Comparison of ENCODE assay signal across 8 cellular contexts in the genomic region with DNA sequence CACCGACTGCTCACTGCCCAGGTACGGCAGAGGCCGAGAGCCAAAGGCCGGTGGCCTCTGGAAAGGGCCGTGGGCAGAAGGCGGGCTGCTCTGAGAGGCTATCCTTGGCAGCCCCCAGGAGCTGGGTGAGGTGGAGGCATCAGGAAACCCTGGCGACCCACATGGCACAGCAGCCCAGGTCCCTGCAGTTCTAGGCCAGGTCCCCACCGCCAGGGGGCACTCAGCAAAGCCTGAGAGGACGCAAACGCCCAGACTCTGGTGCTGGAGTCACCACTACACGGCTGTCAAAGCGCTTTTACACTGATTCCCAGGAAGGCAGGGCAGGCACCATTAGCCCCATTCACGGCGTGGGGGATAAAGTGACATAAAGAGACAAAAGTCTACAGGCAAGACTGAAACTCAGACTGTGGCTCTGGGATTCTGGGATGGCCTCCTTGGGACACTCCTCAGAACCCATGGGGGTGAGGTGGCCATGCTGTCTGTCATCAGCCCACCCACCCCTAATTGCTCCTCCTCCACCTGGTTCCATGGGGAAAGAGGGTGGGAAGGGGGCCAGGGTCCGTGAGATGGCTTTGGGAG. TPM values are rescaled to one million over a fixed set of nuclear protein-coding genes. Genes with fewer than 3 reads are reported as not detected.
A peak's percentile ranks its signal among the peaks of the same experiment; 100 is the strongest.
DNase-seq lines count a peak whose midpoint lies in the region; ATAC-seq, FAIRE-seq and TF ChIP-seq lines count a peak whose summit lies in the region.

No MANE protein-coding gene starts in this region.

- TF ChIP-seq POLR2A in HepG2 (IDR thresholded peaks at IDR 0.05; ENCODE audit: insufficient read depth in 1 of 2, low read depth in 2 of 2, low read length in 2 of 2), result no peak

- intact Hi-C loops in HepG2 (cut with micrococcal nuclease; ENCODE audit: unreplicated experiment), result loop anchor here (1.0 to 5.0 kb wide), 2 partner anchors 37 to 161 kb away; no protein-coding TSS in a partner anchor

- H3K36me3 ChIP-seq in HepG2 (replicated peaks in 1 of 2; ENCODE audit: control insufficient read depth in 1 of 2, insufficient read depth in 2 of 2, low read length in 2 of 2), result no peaks in the 10 kb centered on the region

- CTCF ChIA-PET in HepG2 (lab: Yijun Ruan, JAX; ENCODE audit: low intra/inter-chr PET ratio, low total read pairs), result interaction anchor here (0.7 to 2.0 kb wide), 3 partner anchors 9 to 160 kb away, joined by 3 to 24 read pairs (median 3); no protein-coding TSS in a partner anchor

- peak; percentile 46 for ATAC-seq in HG02870 (IDR thresholded peaks at IDR 0.05; ENCODE audit: unreplicated experiment)
- peak; percentile 76 for ATAC-seq in HepG2
- no peak for ATAC-seq in GM21447 (IDR thresholded peaks at IDR 0.05; ENCODE audit: unreplicated experiment)

- TF ChIP-seq CTCF in D721Med (IDR thresholded peaks at IDR 0.05; ENCODE audit: insufficient read depth, missing control alignments) (peak; percentile 71), HepG2 (CRISPR knock-in tag; IDR thresholded peaks at IDR 0.05) (peak; percentile 97)

- no peak overlapping the region for H3K27ac ChIP-seq in HepG2 (ENCODE audit: extremely low read length, insufficient read depth, low read length)

- peak; percentile 77 for DNase-seq in D721Med (ENCODE audit: insufficient read length, low spot score)
- peak; percentile 81 for DNase-seq in NCI-H526 treated with DMSO at 0.1 percent for 48 hours (lab: John Stamatoyannopoulos, UW)
- peak; percentile 90 for DNase-seq in activated CD4-positive, alpha-beta T cell treated with anti-CD3 and anti-CD28 coated beads, Interleukin-2, amount 50 U/mL, for 1 hour
- DNase-seq in dermis blood vessel endothelial cell, result peak; percentile 95
- peak; percentile 76 for DNase-seq in HepG2 (ENCODE audit: low spot score)
- DNase-seq in stimulated activated CD4-positive, alpha-beta T cell treated with anti-CD3 and anti-CD28 coated beads, Interleukin-4, amount 100 ng/mL, for 48 hours (ENCODE audit: low read depth in 2 of 2), result peak; percentile 83 to 92

- H3K27me3 ChIP-seq in HepG2 (ENCODE audit: control insufficient read depth in 1 of 2, insufficient read depth in 2 of 2, low read length in 2 of 2), result peaks cover 0 to 3% of the 10 kb centered on the region in 2 experiments; a peak in 1 of 5 replicates

- H3K9ac ChIP-seq in HepG2 (ENCODE audit: insufficient read depth, low read depth, low read length), result no peak overlapping the region

- H3K4me3 ChIP-seq in HepG2 (replicated peaks in 1 of 3; ENCODE audit: insufficient read depth in 1 of 3, low read depth in 2 of 3, low read length in 3 of 3), result peak overlapping the region in 1 of 3 experiments; percentile 50; a peak in 1 of 6 replicates

- POLR2A ChIA-PET in HepG2 (lab: Yijun Ruan, JAX), result interaction anchor here (0.9 kb wide), 1 partner anchor 280 kb away, joined by 3 read pairs; a partner anchor contains a TSS

- H3K9me3 ChIP-seq in HepG2 (ENCODE audit: low read length), result no peaks in the 10 kb centered on the region

- no peaks in the 10 kb centered on the region for H3K79me2 ChIP-seq in HepG2 (ENCODE audit: insufficient read depth, low read length)

- BruUV-seq in HepG2 (replicated peaks; lab: Mats Ljungman, UMichigan), result no TSS peak

- H3K4me2 ChIP-seq in HepG2 (ENCODE audit: low read depth, low read length), result peak overlapping the region; percentile 47

- H3K4me1 ChIP-seq in HepG2 (ENCODE audit: insufficient read depth, low read length), result peaks cover 45% of the 10 kb centered on the region

- in situ Hi-C loops in HepG2 (cut with HindIII; ENCODE audit: extremely low pct_ligation_motif_present, low pct_unique_long_range_greater_than_20kb), result loop anchor here (25.0 kb wide), 1 partner anchor 726 kb away; no protein-coding TSS in a partner anchor

- no peaks in the 10 kb centered on the region for H4K20me1 ChIP-seq in HepG2 (ENCODE audit: insufficient read depth, low read length)

- TF ChIP-seq RAD21 in HepG2 (CRISPR knock-in tag; IDR thresholded peaks at IDR 0.05), result peak; percentile 85

- H2AFZ ChIP-seq in HepG2 (ENCODE audit: low read length), result no peak overlapping the region

- TF ChIP-seq EP300 in HepG2 (IDR thresholded peaks at IDR 0.05; ENCODE audit: low read depth in 2 of 2, low read length in 2 of 2), result no peak
- no peak for TF ChIP-seq EP300 in HepG2 (CRISPR knock-in tag; IDR thresholded peaks at IDR 0.05; ENCODE audit: borderline replicate concordance)

- FAIRE-seq in D721Med (lab: Jason Lieb, UNC) (no peak), HepG2 (lab: Jason Lieb, UNC) (peak; percentile 62)

- WGBS in HepG2 (ENCODE audit: low lambda C conversion rate), result 13% methylated on average over 9 of the region's 15 CpGs

TF ChIP-seq in HepG2, 621 proteins besides CTCF, POLR2A, EP300 and RAD21 (continues in another document):
- TF ChIP-seq MAFG (CRISPR knock-in tag; IDR thresholded peaks at IDR 0.05) (no peak), ZNF432 (CRISPR knock-in tag; IDR thresholded peaks at IDR 0.05; ENCODE audit: borderline replicate concordance) (no peak), HOXA9 (CRISPR knock-in tag; IDR thresholded peaks at IDR 0.05; ENCODE audit: borderline replicate concordance) (no peak), SP1 (IDR thresholded peaks at IDR 0.05) (no peak), SP1 (CRISPR knock-in tag; IDR thresholded peaks at IDR 0.05) (peak; percentile 28; the same call in 1 of the 2 replicates), ZBTB38 (CRISPR knock-in tag; IDR thresholded peaks at IDR 0.05) (no peak), ELF1 (CRISPR knock-in tag; IDR thresholded peaks at IDR 0.05) (no peak), ZNF367 (CRISPR knock-in tag; IDR thresholded peaks at IDR 0.05; ENCODE audit: borderline replicate concordance) (no peak), PAWR (CRISPR knock-in tag; IDR thresholded peaks at IDR 0.05; ENCODE audit: borderline replicate concordance) (no peak), NKX3-1 (CRISPR knock-in tag; IDR thresholded peaks at IDR 0.05) (no peak), HNRNPL (IDR thresholded peaks at IDR 0.05; ENCODE audit: low read depth, low read length) (peak; percentile 92), ZBTB7A (CRISPR knock-in tag; IDR thresholded peaks at IDR 0.05) (0 out of 2 replicates have a peak, but pooled peaks have one; percentile 57), GFI1 (CRISPR knock-in tag; IDR thresholded peaks at IDR 0.05; ENCODE audit: borderline replicate concordance) (no peak)

RNA-seq across cellular contexts. Expression of a gene that starts 4.9 kb away (rescaled TPM):
- total RNA-seq in dermis blood vessel endothelial cell (36.9 and 50.9 TPM in 2 replicates), HepG2 (2016; rRNA removed; fragmentation: Illumina TruSeq; extraction: Trizol) (1.9 and 3.5 TPM in 2 replicates)
- 0.51 and 0.62 TPM in 2 replicates for total RNA-seq in HepG2 (2016; cell fraction: cytosol; rRNA removed; fragmentation: Illumina TruSeq; extraction: Trizol; ENCODE audit: low read depth)
- 1.4 and 3.4 TPM in 2 replicates for total RNA-seq in HepG2 (2016; cell fraction: insoluble cytoplasmic fraction; rRNA removed; fragmentation: Illumina TruSeq; extraction: Trizol)
- 0.99 and 1.2 TPM in 2 replicates for total RNA-seq in HepG2 (2016; cell fraction: membrane; rRNA removed; fragmentation: Illumina TruSeq; extraction: Trizol)
- total RNA-seq in HepG2 (2016; cell fraction: nucleus; rRNA removed; fragmentation: Illumina TruSeq; extraction: Trizol), result 3.3 and 4.4 TPM in 2 replicates
- 1.9 and 2.6 TPM in 2 replicates for polyA plus RNA-seq in HepG2 (2011; rRNA removed)
- polyA plus RNA-seq in HepG2 (2011; cell fraction: cytosol; rRNA removed), result 1.1 and 1.7 TPM in 2 replicates
- 17.2 and 22.8 TPM in 2 replicates for polyA plus RNA-seq in HepG2 (2011; cell fraction: nucleus; rRNA removed)
- 1.4 and 1.5 TPM in 2 replicates for polyA plus RNA-seq in HepG2 (2012)
- 0.23 and 0.25 TPM in 2 replicates for polyA plus RNA-seq in HepG2 (2016; cell fraction: cytosol; fragmentation: Illumina TruSeq; extraction: Trizol; ENCODE audit: low read depth)
- polyA plus RNA-seq in HepG2 (2016; cell fraction: insoluble cytoplasmic fraction; fragmentation: Illumina TruSeq; extraction: Trizol; ENCODE audit: low read depth), result 1.9 and 2.0 TPM in 2 replicates
- polyA plus RNA-seq in HepG2 (2016; cell fraction: membrane; fragmentation: Illumina TruSeq; extraction: Trizol; ENCODE audit: low read depth), result 0.45 and 0.71 TPM in 2 replicates
- 9.3 and 11.3 TPM in 2 replicates for polyA plus RNA-seq in HepG2 (2016; cell fraction: nucleus; fragmentation: Illumina TruSeq; extraction: Trizol; ENCODE audit: insufficient read depth, low read depth)
- 1.9 and 3.8 TPM in 2 replicates for polyA minus RNA-seq in HepG2 (2011; rRNA and poly(A)+ RNA removed; ENCODE audit: low replicate concordance)
- 1.4 TPM in 2 replicates for polyA minus RNA-seq in HepG2 (2011; cell fraction: cytosol; rRNA and poly(A)+ RNA removed)
- 2.6 and 3.0 TPM in 2 replicates for polyA minus RNA-seq in HepG2 (2011; cell fraction: nucleus; rRNA and poly(A)+ RNA removed)

RNA-seq across cellular contexts. Expression of a gene that starts 20.5 kb away (rescaled TPM):
- total RNA-seq in dermis blood vessel endothelial cell (8.0 and 17.4 TPM in 2 replicates), HepG2 (2016; rRNA removed; fragmentation: Illumina TruSeq; extraction: Trizol) (0.55 and 1.5 TPM in 2 replicates)
- total RNA-seq in HepG2 (2016; cell fraction: cytosol; rRNA removed; fragmentation: Illumina TruSeq; extraction: Trizol; ENCODE audit: low read depth), result 0.40 and 0.44 TPM in 2 replicates
- 0.13 and 0.97 TPM in 2 replicates for total RNA-seq in HepG2 (2016; cell fraction: insoluble cytoplasmic fraction; rRNA removed; fragmentation: Illumina TruSeq; extraction: Trizol)
- total RNA-seq in HepG2 (2016; cell fraction: membrane; rRNA removed; fragmentation: Illumina TruSeq; extraction: Trizol), result 0.34 and 0.37 TPM in 2 replicates
- 1.5 and 1.6 TPM in 2 replicates for total RNA-seq in HepG2 (2016; cell fraction: nucleus; rRNA removed; fragmentation: Illumina TruSeq; extraction: Trizol)
- 1.4 and 1.6 TPM in 2 replicates for polyA plus RNA-seq in HepG2 (2011; rRNA removed)
- 0.47 and 0.64 TPM in 2 replicates for polyA plus RNA-seq in HepG2 (2011; cell fraction: cytosol; rRNA removed)
- polyA plus RNA-seq in HepG2 (2011; cell fraction: nucleus; rRNA removed), result 18.5 and 21.8 TPM in 2 replicates
- polyA plus RNA-seq in HepG2 (2012), result 3.9 and 4.6 TPM in 2 replicates
- polyA plus RNA-seq in HepG2 (2016; cell fraction: cytosol; fragmentation: Illumina TruSeq; extraction: Trizol; ENCODE audit: low read depth), result 0.43 TPM in 1 of 2 replicates, not detected in the other
- polyA plus RNA-seq in HepG2 (2016; cell fraction: insoluble cytoplasmic fraction; fragmentation: Illumina TruSeq; extraction: Trizol; ENCODE audit: low read depth), result 0.17 and 0.44 TPM in 2 replicates
- polyA plus RNA-seq in HepG2 (2016; cell fraction: membrane; fragmentation: Illumina TruSeq; extraction: Trizol; ENCODE audit: low read depth), result 0.17 TPM in 1 of 2 replicates, not detected in the other
- polyA plus RNA-seq in HepG2 (2016; cell fraction: nucleus; fragmentation: Illumina TruSeq; extraction: Trizol; ENCODE audit: insufficient read depth, low read depth), result 5.2 and 7.0 TPM in 2 replicates
- 0.68 and 1.8 TPM in 2 replicates for polyA minus RNA-seq in HepG2 (2011; rRNA and poly(A)+ RNA removed; ENCODE audit: low replicate concordance)
- polyA minus RNA-seq in HepG2 (2011; cell fraction: cytosol; rRNA and poly(A)+ RNA removed), result not detected in 2 replicates
- polyA minus RNA-seq in HepG2 (2011; cell fraction: nucleus; rRNA and poly(A)+ RNA removed), result 1.3 and 1.9 TPM in 2 replicates
